Comparison of ENCODE assay signal across 18 cellular contexts in genomic region chr10:47278152-47278473, GRCh38. TPM values are rescaled to one million over a fixed set of nuclear protein-coding genes. Genes with fewer than 3 reads are reported as not detected.
DNase-seq lines count a peak whose midpoint lies in the region; ATAC-seq, FAIRE-seq and TF ChIP-seq lines count a peak whose summit lies in the region.
"Had no signal": no experiment of that assay in that cellular context is flagged by ENCODE, and none has a peak within 500 bp of the region (broad histone marks: within the 10 kb centered on the region; RNA-seq: fewer than 3 reads in every experiment).

No MANE protein-coding gene starts in this region.

- H3K27me3 ChIP-seq in Loucy (ENCODE audit: insufficient read depth, low read length, poor library complexity, severe bottlenecking) (no peaks in the 10 kb centered on the region), colonic mucosa (no peaks in the 10 kb centered on the region), small intestine (ENCODE audit: control insufficient read depth in 2 of 2, insufficient read depth in 2 of 2, low read length in 2 of 2) (no peaks in the 10 kb centered on the region)

- H3K36me3 ChIP-seq in Loucy (ENCODE audit: insufficient read depth, low read length) (no peaks in the 10 kb centered on the region), colonic mucosa (no peaks in the 10 kb centered on the region), small intestine (ENCODE audit: control insufficient read depth in 2 of 2, insufficient read depth in 2 of 2, low read length in 2 of 2) (no peaks in the 10 kb centered on the region)
- H3K36me3 ChIP-seq: HAP-1 had no signal

- no peak for ATAC-seq in activated naive CD4-positive, alpha-beta T cell treated with anti-CD3 and anti-CD28 coated beads, Interleukin-2, amount 50 U/mL, for 72 hours
- ATAC-seq in GM18870 (IDR thresholded peaks at IDR 0.05; ENCODE audit: unreplicated experiment): no peak
- ATAC-seq in stimulated activated naive B cell treated with anti-CD40 and anti-IgM and Interleukin-4, amounts not matched to agents 10 μg/mL and 1 μg/mL and 100 μg/mL, for 72 hours (replicated peaks): no peak

- no peak overlapping the region for H2AFZ ChIP-seq in Loucy (ENCODE audit: low read length)

- H3K36me3 Mint-ChIP-seq in activated naive CD4-positive, alpha-beta T cell treated with anti-CD3 and anti-CD28 coated beads, Interleukin-2, amount 10 ng/mL, durations not matched to agents 7 days and 5 days: peaks cover 6% of the 10 kb centered on the region
- no peaks in the 10 kb centered on the region for H3K36me3 Mint-ChIP-seq in activated naive CD4-positive, alpha-beta T cell treated with anti-CD3 and anti-CD28 coated beads, Interleukin-2, amount 50 U/mL, for 72 hours
- no peaks in the 10 kb centered on the region for H3K36me3 Mint-ChIP-seq in stimulated activated naive B cell treated with anti-CD40 and anti-IgM and Interleukin-4, amounts not matched to agents 10 μg/mL and 1 μg/mL and 100 μg/mL, for 72 hours

- TF ChIP-seq CTCF in Loucy (conservative IDR thresholded peaks at IDR 0.05; ENCODE audit: low read length) (no peak), colonic mucosa (IDR thresholded peaks at IDR 0.05) (no peak)

- H3K4me1 ChIP-seq in Loucy (ENCODE audit: insufficient read depth, low read length, poor library complexity, severe bottlenecking) (peaks cover 64% of the 10 kb centered on the region), colonic mucosa (no peaks in the 10 kb centered on the region), small intestine (ENCODE audit: control insufficient read depth in 2 of 2, insufficient read depth in 1 of 2, low read depth in 1 of 2, low read length in 1 of 2) (peaks cover 0 to 5% of the 10 kb centered on the region in 2 donors)
- H3K4me1 ChIP-seq: HAP-1 had no signal

- intact Hi-C loops in colonic mucosa (cut with DNase I): no loop called here

- 18 to 68% (median 50%) methylated on average over 15 of the region's 15 CpGs for WGBS in small intestine, 3 donors

- peak overlapping the region; percentile 26 for H3K4me3 ChIP-seq in Loucy (ENCODE audit: low read length, poor library complexity, severe bottlenecking)
- no peak overlapping the region for H3K4me3 ChIP-seq in colonic mucosa
- no peak overlapping the region for H3K4me3 ChIP-seq in small intestine (ENCODE audit: low read depth in 1 of 2, low read length in 2 of 2)
- H3K4me3 ChIP-seq: HAP-1 had no signal

- H3K4me2 ChIP-seq in Loucy (ENCODE audit: low read depth, low read length, poor library complexity, severe bottlenecking): peak overlapping the region; percentile 66

- no peaks in the 10 kb centered on the region for H3K9me3 Mint-ChIP-seq in activated naive CD4-positive, alpha-beta T cell treated with anti-CD3 and anti-CD28 coated beads, Interleukin-2, amount 10 ng/mL, durations not matched to agents 7 days and 5 days
- H3K9me3 Mint-ChIP-seq in activated naive CD4-positive, alpha-beta T cell treated with anti-CD3 and anti-CD28 coated beads, Interleukin-2, amount 50 U/mL, for 72 hours: peaks cover 0 to 6% of the 10 kb centered on the region in 2 donors
- peaks cover 0 to 3% of the 10 kb centered on the region in 2 donors for H3K9me3 Mint-ChIP-seq in stimulated activated naive B cell treated with anti-CD40 and anti-IgM and Interleukin-4, amounts not matched to agents 10 μg/mL and 1 μg/mL and 100 μg/mL, for 72 hours

- peaks cover 47% of the 10 kb centered on the region for H3K4me1 Mint-ChIP-seq in activated naive CD4-positive, alpha-beta T cell treated with anti-CD3 and anti-CD28 coated beads, Interleukin-2, amount 10 ng/mL, durations not matched to agents 7 days and 5 days
- peaks cover 6 to 20% of the 10 kb centered on the region in 2 donors for H3K4me1 Mint-ChIP-seq in stimulated activated naive B cell treated with anti-CD40 and anti-IgM and Interleukin-4, amounts not matched to agents 10 μg/mL and 1 μg/mL and 100 μg/mL, for 72 hours

- H3F3A ChIP-seq in Loucy (ENCODE audit: low read depth): no peaks in the 10 kb centered on the region; the same call in 1 of the 2 replicates

- peak overlapping the region; percentile 86 for H3K27ac Mint-ChIP-seq in activated naive CD4-positive, alpha-beta T cell treated with anti-CD3 and anti-CD28 coated beads, Interleukin-2, amount 10 ng/mL, durations not matched to agents 7 days and 5 days
- peak overlapping the region in 1 of 2 donors; percentile 53 for H3K27ac Mint-ChIP-seq in activated naive CD4-positive, alpha-beta T cell treated with anti-CD3 and anti-CD28 coated beads, Interleukin-2, amount 50 U/mL, for 72 hours
- no peak overlapping the region for H3K27ac Mint-ChIP-seq in stimulated activated naive B cell treated with anti-CD40 and anti-IgM and Interleukin-4, amounts not matched to agents 10 μg/mL and 1 μg/mL and 100 μg/mL, for 72 hours

- CTCF ChIA-PET in activated naive CD4-positive, alpha-beta T cell treated with anti-CD3 and anti-CD28 coated beads, Interleukin-2, amount 10 ng/mL, durations not matched to agents 7 days and 5 days (lab: Charles Lee): interaction anchor here (1.4 to 3.5 kb wide), 4 partner anchors 18 to 230 kb away, joined by 3 to 14 read pairs (median 9); no protein-coding TSS in a partner anchor

- H3K27ac ChIP-seq in colonic mucosa: no peak overlapping the region
- peak overlapping the region in 1 of 2 donors; percentile 46 for H3K27ac ChIP-seq in small intestine (ENCODE audit: low read depth in 1 of 2, low read length in 1 of 2)
- H3K27ac ChIP-seq: C4-2B had no signal

- H3K9me3 ChIP-seq in Loucy (ENCODE audit: insufficient read depth, low read depth, low read length): peaks cover 6% of the 10 kb centered on the region; the same call in 1 of the 2 replicates
- H3K9me3 ChIP-seq in colonic mucosa: no peaks in the 10 kb centered on the region
- H3K9me3 ChIP-seq in small intestine (ENCODE audit: control insufficient read depth, low read depth): no peaks in the 10 kb centered on the region
- H3K9me3 ChIP-seq: HAP-1 had no signal

- no peaks in the 10 kb centered on the region for H3K79me2 ChIP-seq in Loucy (ENCODE audit: insufficient read depth, low read length)

- no peak for DNase-seq in activated naive CD4-positive, alpha-beta T cell treated with anti-CD3 and anti-CD28 coated beads, Interleukin-2, amount 10 ng/mL, durations not matched to agents 7 days and 5 days
- no peak for DNase-seq in activated naive CD4-positive, alpha-beta T cell treated with anti-CD3 and anti-CD28 coated beads, Interleukin-2, amount 50 U/mL, for 72 hours (ENCODE audit: low spot score in 2 of 2)
- DNase-seq in colonic mucosa (peak; percentile 51), small intestine (peak; percentile 37), inferior parietal cortex (ENCODE audit: extremely low spot score) (no peak)
- DNase-seq in stimulated activated naive B cell treated with anti-CD40 and anti-IgM and Interleukin-4, amounts not matched to agents 10 μg/mL and 1 μg/mL and 100 μg/mL, for 72 hours: no peak
- DNase-seq: NCI-H1105 treated with DMSO at 0.1 percent for 48 hours, NCI-H1694, NCI-H226, NCI-H524, Right ventricle myocardium superior, SW 1271 had no signal

- H3K9me2 ChIP-seq in Loucy (replicated peaks; ENCODE audit: low read depth, low read length): no peaks in the 10 kb centered on the region

- H3K4me3 Mint-ChIP-seq in activated naive CD4-positive, alpha-beta T cell treated with anti-CD3 and anti-CD28 coated beads, Interleukin-2, amount 10 ng/mL, durations not matched to agents 7 days and 5 days: no peak overlapping the region
- no peak overlapping the region for H3K4me3 Mint-ChIP-seq in stimulated activated naive B cell treated with anti-CD40 and anti-IgM and Interleukin-4, amounts not matched to agents 10 μg/mL and 1 μg/mL and 100 μg/mL, for 72 hours

- no peak for FAIRE-seq in small intestine (lab: Jason Lieb, UNC)
- FAIRE-seq: G401.6, RCC 7860 had no signal

- peaks cover 15% of the 10 kb centered on the region for H3K27me3 Mint-ChIP-seq in activated naive CD4-positive, alpha-beta T cell treated with anti-CD3 and anti-CD28 coated beads, Interleukin-2, amount 10 ng/mL, durations not matched to agents 7 days and 5 days
- peaks cover 0 to 8% of the 10 kb centered on the region in 2 donors for H3K27me3 Mint-ChIP-seq in stimulated activated naive B cell treated with anti-CD40 and anti-IgM and Interleukin-4, amounts not matched to agents 10 μg/mL and 1 μg/mL and 100 μg/mL, for 72 hours

- H4K20me1 ChIP-seq in Loucy (ENCODE audit: insufficient read depth, low read length, poor library complexity, severe bottlenecking): no peaks in the 10 kb centered on the region

- H3K9ac ChIP-seq in Loucy (ENCODE audit: low read depth, low read length, poor library complexity, severe bottlenecking): peak overlapping the region; percentile 80
- H3K9ac ChIP-seq in colonic mucosa (ENCODE audit: low read depth in 2 of 2, low read length in 2 of 2): no peak overlapping the region

RNA-seq across cellular contexts. Expression of gene GDF10, which starts 21.9 kb away (rescaled TPM):
- total RNA-seq in activated naive CD4-positive, alpha-beta T cell treated with anti-CD3 and anti-CD28 coated beads, Interleukin-2, amount 50 U/mL, for 72 hours: under 1 TPM; 0.14 to 0.23 TPM
- total RNA-seq in colonic mucosa: under 1 TPM; 0.10 to 0.37 TPM
- under 1 TPM in 1 of 3 donors, not detected in 2; 0.63 TPM for polyA plus RNA-seq in small intestine

RNA-seq across cellular contexts. Expression of gene GDF2, which starts 44.1 kb away (rescaled TPM):
- total RNA-seq in activated naive CD4-positive, alpha-beta T cell treated with anti-CD3 and anti-CD28 coated beads, Interleukin-2, amount 50 U/mL, for 72 hours: not detected
- total RNA-seq in colonic mucosa: not detected
- not detected for polyA plus RNA-seq in small intestine
- total RNA-seq: Right ventricle myocardium superior had no signal

Comparison
In these comparisons a context has a peak if more than half of its experiments do, and no peak if none do; other contexts are left out.
1. DNase-seq: peak in colonic mucosa (single experiment) and small intestine (single experiment); none in activated naive CD4-positive, alpha-beta T cell treated with anti-CD3 and anti-CD28 coated beads, Interleukin-2, amount 10 ng/mL, durations not matched to agents 7 days and 5 days (single experiment), activated naive CD4-positive, alpha-beta T cell treated with anti-CD3 and anti-CD28 coated beads, Interleukin-2, amount 50 U/mL, for 72 hours (0 of 2), stimulated activated naive B cell treated with anti-CD40 and anti-IgM and Interleukin-4, amounts not matched to agents 10 μg/mL and 1 μg/mL and 100 μg/mL, for 72 hours (single experiment) and inferior parietal cortex (single experiment).